In the genomic region with DNA sequence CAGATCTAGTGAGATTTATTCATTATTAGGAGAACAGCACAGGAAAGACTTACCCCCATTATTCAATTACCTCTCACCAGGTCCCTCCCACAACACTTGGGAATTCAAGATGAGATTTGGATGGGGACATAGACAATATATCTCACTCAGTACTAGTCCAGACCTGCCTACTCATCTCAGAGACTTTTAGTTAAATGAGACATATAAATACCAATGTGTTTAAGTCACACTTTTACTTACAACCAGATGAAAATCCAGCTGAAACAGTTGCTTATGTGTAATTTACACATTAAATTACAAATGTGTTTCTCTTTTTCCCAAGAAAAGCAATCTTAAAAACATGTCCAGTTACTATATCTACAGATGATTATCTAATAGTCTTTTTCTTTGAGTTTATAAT, we compare ENCODE assay signal across 26 cellular contexts.
DNase-seq lines count a peak whose midpoint lies in the region; ATAC-seq and TF ChIP-seq lines count a peak whose summit lies in the region.
"Had no signal": no experiment of that assay in that cellular context is flagged by ENCODE, and none has a peak within 500 bp of the region (broad histone marks: within the 10 kb centered on the region; RNA-seq: fewer than 3 reads in every experiment).

No MANE protein-coding gene starts in this region.

- H3K4me3 ChIP-seq in fibroblast of lung (replicated peaks in 1 of 4; ENCODE audit: control extremely low read depth in 1 of 4, insufficient read depth in 1 of 4, low read depth in 3 of 4, low read length in 4 of 4) (no peak overlapping the region), lower lobe of right lung (no peak overlapping the region)
- H3K4me3 ChIP-seq: colonic mucosa, esophagus muscularis mucosa, SJSA1, thyroid gland had no signal

- no peaks in the 10 kb centered on the region for H4K20me1 ChIP-seq in fibroblast of lung (ENCODE audit: control insufficient read depth, extremely low read depth, insufficient read depth, low read length)

- CTCF ChIA-PET in RWPE1 (lab: Yijun Ruan, JAX): no interaction called here

- POLR2A ChIA-PET in RWPE1 (lab: Yijun Ruan, JAX; ENCODE audit: low non-redundant PET): no interaction called here

- TF ChIP-seq CTCF in RWPE1 (conservative IDR thresholded peaks at IDR 0.05; ENCODE audit: low read depth): no peak
- no peak for TF ChIP-seq CTCF in fibroblast of lung (conservative IDR thresholded peaks at IDR 0.05 in 1 of 2, IDR thresholded peaks at IDR 0.05 in 1 of 2; ENCODE audit: low read depth in 1 of 2, low read length in 2 of 2)
- TF ChIP-seq CTCF in lower lobe of right lung (IDR thresholded peaks at IDR 0.05): no peak

- no peaks in the 10 kb centered on the region for H3K36me3 ChIP-seq in fibroblast of lung (ENCODE audit: control insufficient read depth, insufficient read depth, low read length)
- no peaks in the 10 kb centered on the region for H3K36me3 ChIP-seq in lower lobe of right lung
- H3K36me3 ChIP-seq: colonic mucosa, esophagus muscularis mucosa, SJSA1, thyroid gland had no signal

- H3K27me3 ChIP-seq in fibroblast of lung (ENCODE audit: control insufficient read depth, insufficient read depth, low read length) (no peaks in the 10 kb centered on the region), lower lobe of right lung (ENCODE audit: low read depth) (no peaks in the 10 kb centered on the region)
- H3K27me3 ChIP-seq: colonic mucosa, esophagus muscularis mucosa, SJSA1, thyroid gland had no signal

- H3K27ac ChIP-seq in RWPE1 (no peak overlapping the region), fibroblast of lung (ENCODE audit: insufficient read depth, low read length) (no peak overlapping the region), lower lobe of right lung (no peak overlapping the region)
- H3K27ac ChIP-seq: colonic mucosa, esophagus muscularis mucosa, SJSA1, thyroid gland had no signal

- H3K9me3 ChIP-seq in fibroblast of lung (ENCODE audit: control insufficient read depth, insufficient read depth, low read depth, low read length) (no peaks in the 10 kb centered on the region), lower lobe of right lung (no peaks in the 10 kb centered on the region)
- H3K9me3 ChIP-seq: colonic mucosa, esophagus muscularis mucosa, SJSA1, thyroid gland had no signal

- no peak overlapping the region for H3K9ac ChIP-seq in fibroblast of lung (ENCODE audit: insufficient read depth, low read length)

- H3K4me2 ChIP-seq in fibroblast of lung (ENCODE audit: extremely low read depth, insufficient read depth, low read length): no peak overlapping the region

- no peak for ATAC-seq in HG03378 (IDR thresholded peaks at IDR 0.05; ENCODE audit: unreplicated experiment)
- ATAC-seq in lower lobe of right lung: no peak
- no peak for ATAC-seq in HG02852 (IDR thresholded peaks at IDR 0.05; ENCODE audit: unreplicated experiment)
- ATAC-seq: activated CD8-positive, alpha-beta T cell treated with anti-CD3 and anti-CD28 coated beads for 36 hours; effector memory CD8-positive, alpha-beta T cell; Panc1; stimulated activated naive CD8-positive, alpha-beta T cell treated with anti-CD3 and anti-CD28 coated beads, Interleukin-15, amount 100 ng/mL, for 72 hours had no signal

- DNase-seq in GM04503 (ENCODE audit: low read depth) (peak; percentile 25), RWPE1 (ENCODE audit: low spot score) (peak; percentile 50), fibroblast of lung (ENCODE audit: low read depth in 2 of 2) (peak; percentile 9 to 29), lower lobe of right lung (no peak), AG08396 (ENCODE audit: low spot score) (no peak)
- DNase-seq: activated CD4-positive, alpha-beta T cell treated with anti-CD3 and anti-CD28 coated beads for 1 hour; activated CD8-positive, alpha-beta T cell treated with anti-CD3 and anti-CD28 coated beads for 36 hours; activated effector memory CD4-positive, alpha-beta T cell treated with anti-CD3 and anti-CD28 coated beads, Interleukin-2, amount 50 U/mL, for 16 hours; activated T-cell treated with anti-CD3 and anti-CD28 coated beads for 4 hours; colonic mucosa; DMS53; effector memory CD8-positive, alpha-beta T cell; HCEC 1CT; KBM-7; kidney glomerular epithelial cell; NCI-H1436; NCI-H510A treated with DMSO at 0.1 percent for 48 hours; occipital lobe; stimulated activated naive CD8-positive, alpha-beta T cell treated with anti-CD3 and anti-CD28 coated beads, Interleukin-15, amount 100 ng/mL, for 72 hours; T-helper 1 cell; thyroid gland had no signal

- intact Hi-C loops in lower lobe of right lung (cut with DNase I): no loop called here

- no peaks in the 10 kb centered on the region for H3K79me2 ChIP-seq in fibroblast of lung (ENCODE audit: control insufficient read depth, insufficient read depth, low read length)

- no peaks in the 10 kb centered on the region for H3K4me1 ChIP-seq in fibroblast of lung (ENCODE audit: control insufficient read depth, extremely low read depth, insufficient read depth, low read length)
- no peaks in the 10 kb centered on the region for H3K4me1 ChIP-seq in lower lobe of right lung
- H3K4me1 ChIP-seq: colonic mucosa, esophagus muscularis mucosa, SJSA1, thyroid gland had no signal

- no peak overlapping the region for H2AFZ ChIP-seq in fibroblast of lung (ENCODE audit: low read length)

Comparison
In these comparisons a context has a peak if more than half of its experiments do, and no peak if none do; other contexts are left out.
1. DNase-seq: peak in GM04503 (single experiment), RWPE1 (single experiment) and fibroblast of lung (2 of 2); none in lower lobe of right lung (single experiment) and AG08396 (single experiment).